ENCODE assay signal across 13 cellular contexts in the genomic region with DNA sequence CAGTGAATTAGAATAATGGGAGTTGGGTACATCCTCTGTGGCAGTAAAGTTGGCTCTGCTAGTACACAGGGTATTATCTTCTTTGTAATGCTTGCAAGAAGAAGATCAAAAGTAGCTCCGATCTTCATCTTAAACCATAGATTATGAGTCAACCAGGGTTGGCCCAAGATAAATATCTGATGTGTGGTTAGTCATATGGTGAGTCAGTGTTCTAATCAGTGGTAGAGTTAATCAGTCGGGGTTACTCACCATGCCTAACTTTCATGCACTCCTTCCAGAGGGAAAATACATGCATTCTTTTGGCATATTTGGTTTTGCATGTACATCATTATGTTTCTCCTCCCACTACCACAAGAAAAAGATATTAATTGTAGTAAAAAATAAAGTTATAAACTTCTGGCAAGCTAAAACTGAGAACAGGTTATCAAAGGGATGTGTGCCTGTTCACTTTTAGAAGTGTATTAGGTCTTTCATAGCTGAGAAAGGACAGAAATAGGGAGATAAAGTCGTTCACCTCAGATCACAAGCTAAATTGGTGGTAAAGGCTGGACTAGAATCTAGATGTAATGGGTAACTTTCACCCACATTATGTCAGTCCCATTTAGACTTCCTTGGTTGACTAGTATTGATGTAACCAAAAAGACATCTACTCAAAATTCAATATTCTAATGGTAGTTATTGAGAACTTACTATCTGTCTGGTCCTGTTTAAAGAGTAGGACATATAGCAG.
DNase-seq lines count a peak whose midpoint lies in the region; ATAC-seq and TF ChIP-seq lines count a peak whose summit lies in the region.
"Had no signal": no experiment of that assay in that cellular context is flagged by ENCODE, and none has a peak within 500 bp of the region (broad histone marks: within the 10 kb centered on the region; RNA-seq: fewer than 3 reads in every experiment).

No MANE protein-coding gene starts in this region.

- TF ChIP-seq CTCF in fibroblast of the aortic adventitia (IDR thresholded peaks at IDR 0.05; ENCODE audit: insufficient read depth, low read length) (no peak), suprapubic skin (IDR thresholded peaks at IDR 0.05) (no peak)

- H3K9me3 ChIP-seq in suprapubic skin, result no peaks in the 10 kb centered on the region
- H3K9me3 ChIP-seq: BLaER1, upper lobe of left lung had no signal

- peaks cover 39% of the 10 kb centered on the region for H3K4me1 ChIP-seq in suprapubic skin
- H3K4me1 ChIP-seq: BLaER1 had no signal

- no peaks in the 10 kb centered on the region for H3K36me3 Mint-ChIP-seq in activated T-cell treated with anti-CD3 and anti-CD28 coated beads, Interleukin-2, amount 50 U/mL, for 4 hours (ENCODE audit: insufficient read depth)

- H3K36me3 ChIP-seq in suprapubic skin, result no peaks in the 10 kb centered on the region
- H3K36me3 ChIP-seq: BLaER1, upper lobe of left lung had no signal

- 32% methylated on average over 3 of the region's 3 CpGs for WGBS in suprapubic skin

- no peaks in the 10 kb centered on the region for H3K9me3 Mint-ChIP-seq in activated T-cell treated with anti-CD3 and anti-CD28 coated beads, Interleukin-2, amount 50 U/mL, for 4 hours
- H3K9me3 Mint-ChIP-seq: activated T-helper 1 cell treated with anti-CD3 and anti-CD28 coated beads, Interleukin-12 subunit alpha, Interleukin-12 subunit beta, Interleukin-2, Interleukin-4 antibody, amounts not matched to agents 30 ng/mL and 10 ng/mL and 1 ng/mL, durations not matched to agents 14 hours and 24 hours and 36 hours had no signal

- ATAC-seq in activated T-cell treated with anti-CD3 and anti-CD28 coated beads, Interleukin-2, amount 50 U/mL, for 4 hours, result peak; percentile 90 to 95
- ATAC-seq in HG02763 (IDR thresholded peaks at IDR 0.05; ENCODE audit: unreplicated experiment), result no peak
- ATAC-seq: sciatic nerve had no signal

- no peak for TF ChIP-seq POLR2A in suprapubic skin (IDR thresholded peaks at IDR 0.05)

- H3K4me1 Mint-ChIP-seq in activated T-cell treated with anti-CD3 and anti-CD28 coated beads, Interleukin-2, amount 50 U/mL, for 4 hours (ENCODE audit: low read depth), result peaks cover 5% of the 10 kb centered on the region

- peaks cover 5% of the 10 kb centered on the region for H3K27me3 Mint-ChIP-seq in activated T-cell treated with anti-CD3 and anti-CD28 coated beads, Interleukin-2, amount 50 U/mL, for 4 hours (ENCODE audit: low read depth)

- no peak for DNase-seq in activated T-cell treated with anti-CD3 and anti-CD28 coated beads, Interleukin-2, amount 50 U/mL, for 4 hours
- DNase-seq in activated T-cell treated with anti-CD3 and anti-CD28 coated beads for 4 hours (no peak), RKO (ENCODE audit: low spot score) (peak; percentile 79), fibroblast of the aortic adventitia (ENCODE audit: low read depth) (peak; percentile 98), suprapubic skin (ENCODE audit: low spot score in 2 of 2) (no peak), GOT3 (lab: John Stamatoyannopoulos, UW) (no peak)
- no peak for DNase-seq in activated CD4-positive, alpha-beta T cell treated with anti-CD3 and anti-CD28 coated beads, Interleukin-2, amount 50 U/mL, for 1 hour
- DNase-seq: upper lobe of left lung had no signal

- no peak for TF ChIP-seq EP300 in suprapubic skin (IDR thresholded peaks at IDR 0.05)

- H3K27ac ChIP-seq in suprapubic skin, result peak overlapping the region; percentile 70
- H3K27ac ChIP-seq: BLaER1, HL-60, upper lobe of left lung had no signal

- H3K4me3 Mint-ChIP-seq in activated T-cell treated with anti-CD3 and anti-CD28 coated beads, Interleukin-2, amount 50 U/mL, for 4 hours, result no peak overlapping the region
- H3K4me3 Mint-ChIP-seq: activated T-helper 1 cell treated with anti-CD3 and anti-CD28 coated beads, Interleukin-12 subunit alpha, Interleukin-12 subunit beta, Interleukin-2, Interleukin-4 antibody, amounts not matched to agents 30 ng/mL and 10 ng/mL and 1 ng/mL, durations not matched to agents 14 hours and 24 hours and 36 hours had no signal

- no peaks in the 10 kb centered on the region for H3K27me3 ChIP-seq in suprapubic skin
- H3K27me3 ChIP-seq: BLaER1, upper lobe of left lung had no signal

- no peak overlapping the region for H3K4me3 ChIP-seq in fibroblast of the aortic adventitia (ENCODE audit: low read depth, low read length)
- H3K4me3 ChIP-seq in suprapubic skin, result no peak overlapping the region
- H3K4me3 ChIP-seq: BLaER1, upper lobe of left lung had no signal

Comparison
In these comparisons a context has a peak if more than half of its experiments do, and no peak if none do; other contexts are left out.
1. DNase-seq: peak in RKO (single experiment) and fibroblast of the aortic adventitia (single experiment); none in activated T-cell treated with anti-CD3 and anti-CD28 coated beads, Interleukin-2, amount 50 U/mL, for 4 hours (single experiment), activated T-cell treated with anti-CD3 and anti-CD28 coated beads for 4 hours (single experiment), suprapubic skin (0 of 2), activated CD4-positive, alpha-beta T cell treated with anti-CD3 and anti-CD28 coated beads, Interleukin-2, amount 50 U/mL, for 1 hour (single experiment) and GOT3 (single experiment).